Comparison of ENCODE assay signal across 8 cellular contexts in the genomic region with DNA sequence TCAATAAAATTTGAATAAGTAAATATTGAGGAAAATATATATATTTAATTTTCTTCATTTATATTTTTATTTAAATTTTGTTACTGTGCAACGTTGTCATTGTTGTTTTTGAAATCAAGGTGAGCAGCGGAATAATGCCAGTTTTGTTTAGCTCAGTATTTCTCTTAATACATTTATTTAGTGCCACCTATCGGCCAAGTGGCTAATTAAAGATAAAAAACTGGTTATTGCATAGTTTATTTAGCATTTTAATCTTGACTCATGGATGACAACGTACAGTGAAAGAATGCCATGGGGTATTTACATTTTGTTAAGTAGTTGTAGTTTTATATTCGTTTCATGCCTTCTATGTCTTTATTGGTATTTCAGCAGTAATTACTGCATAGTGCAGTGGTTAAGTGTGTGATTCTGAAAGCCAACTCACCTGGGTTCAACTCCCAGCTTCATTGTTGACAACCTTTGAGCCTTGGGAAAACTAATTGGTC.
DNase-seq lines count a peak whose midpoint lies in the region; ATAC-seq, FAIRE-seq and TF ChIP-seq lines count a peak whose summit lies in the region.

No MANE protein-coding gene starts in this region.

- H3K79me2 ChIP-seq in Karpas-422 (ENCODE audit: low read length) = no peaks in the 10 kb centered on the region

- no peak for ATAC-seq in GM18858 (IDR thresholded peaks at IDR 0.05; ENCODE audit: unreplicated experiment)

- TF ChIP-seq POLR2A in thyroid gland (IDR thresholded peaks at IDR 0.05) = no peak
- no peak for TF ChIP-seq POLR2A in H54 (IDR thresholded peaks at IDR 0.05; ENCODE audit: low read depth, low read length)

- H3K27me3 ChIP-seq in Karpas-422 (ENCODE audit: low read length) = no peaks in the 10 kb centered on the region
- H3K27me3 ChIP-seq in thyroid gland = no peaks in the 10 kb centered on the region

- H3K4me3 ChIP-seq in Karpas-422 (ENCODE audit: low read length) = no peak overlapping the region
- no peak overlapping the region for H3K4me3 ChIP-seq in fibroblast of the aortic adventitia (ENCODE audit: low read depth, low read length)
- H3K4me3 ChIP-seq in thyroid gland (replicated peaks in 1 of 3) = no peak overlapping the region

- H4K20me1 ChIP-seq in Karpas-422 (ENCODE audit: insufficient read depth, low read depth, low read length) = no peaks in the 10 kb centered on the region

- FAIRE-seq in H54 (lab: Jason Lieb, UNC) = no peak

- H3K36me3 ChIP-seq in Karpas-422 (ENCODE audit: insufficient read depth, low read length) (no peaks in the 10 kb centered on the region), thyroid gland (no peaks in the 10 kb centered on the region)

- DNase-seq in NCI-H2107 treated with DMSO at 0.1 percent for 48 hours (lab: John Stamatoyannopoulos, UW; ENCODE audit: unreplicated experiment) = peak; percentile 35
- DNase-seq in NCI-H2107 (lab: John Stamatoyannopoulos, UW) = no peak
- peak; percentile 79 for DNase-seq in Karpas-422
- peak; percentile 55 for DNase-seq in SK-N-DZ (ENCODE audit: low spot score)
- peak; percentile 69 for DNase-seq in fibroblast of the aortic adventitia (ENCODE audit: low read depth)
- DNase-seq in thyroid gland = no peak
- DNase-seq in H54 (ENCODE audit: insufficient read length, low spot score) = no peak

- H3K9ac ChIP-seq in Karpas-422 (ENCODE audit: low read length) = no peak overlapping the region

- H3K9me3 ChIP-seq in Karpas-422 (ENCODE audit: low read length) (no peaks in the 10 kb centered on the region), thyroid gland (no peaks in the 10 kb centered on the region)

- no peaks in the 10 kb centered on the region for H3K9me2 ChIP-seq in Karpas-422 (replicated peaks; ENCODE audit: insufficient read depth, low read length)

- TF ChIP-seq CTCF in fibroblast of the aortic adventitia (IDR thresholded peaks at IDR 0.05; ENCODE audit: insufficient read depth, low read length) = peak; percentile 45
- TF ChIP-seq CTCF in thyroid gland (IDR thresholded peaks at IDR 0.05) = peak in 5 of 6 experiments; percentile 22 to 68 (median 54)

- H3K27ac ChIP-seq in Karpas-422 (ENCODE audit: low read length) (no peak overlapping the region), thyroid gland (no peak overlapping the region)

- WGBS in thyroid gland, 2 donors = 4% methylated on average over 5 of the region's 5 CpGs

- no peak overlapping the region for H3K4me2 ChIP-seq in Karpas-422 (ENCODE audit: low read depth, low read length, poor library complexity, severe bottlenecking)

- H3K4me1 ChIP-seq in Karpas-422 (ENCODE audit: low read length) = no peaks in the 10 kb centered on the region
- no peaks in the 10 kb centered on the region for H3K4me1 ChIP-seq in thyroid gland

- intact Hi-C loops in thyroid gland (cut with DNase I) = loop anchor here (10.0 kb wide), 2 partner anchors 570 to 660 kb away; no protein-coding TSS in a partner anchor

- no peak overlapping the region for H2AFZ ChIP-seq in Karpas-422 (ENCODE audit: low read length)

Comparison
In these comparisons a context has a peak if more than half of its experiments do, and no peak if none do; other contexts are left out.
1. DNase-seq: peak in NCI-H2107 treated with DMSO at 0.1 percent for 48 hours (single experiment), Karpas-422 (single experiment), SK-N-DZ (single experiment) and fibroblast of the aortic adventitia (single experiment); none in NCI-H2107 (single experiment), thyroid gland (0 of 2) and H54 (single experiment).